1 cellular context compared by ENCODE assay signal in genomic region chr13:37473035-37473434, GRCh38.
TF ChIP-seq lines count a peak whose summit lies in the region.

No MANE protein-coding gene starts in this region.

TF ChIP-seq in WTC11, 78 proteins besides CTCF, POLR2A, EP300 and RAD21 (continued from another document):
- TF ChIP-seq PRDM15 (CRISPR knock-in tag; IDR thresholded peaks at IDR 0.05): no peak
- no peak for TF ChIP-seq SOX15 (CRISPR knock-in tag; IDR thresholded peaks at IDR 0.05)
- TF ChIP-seq, protein P1, sequence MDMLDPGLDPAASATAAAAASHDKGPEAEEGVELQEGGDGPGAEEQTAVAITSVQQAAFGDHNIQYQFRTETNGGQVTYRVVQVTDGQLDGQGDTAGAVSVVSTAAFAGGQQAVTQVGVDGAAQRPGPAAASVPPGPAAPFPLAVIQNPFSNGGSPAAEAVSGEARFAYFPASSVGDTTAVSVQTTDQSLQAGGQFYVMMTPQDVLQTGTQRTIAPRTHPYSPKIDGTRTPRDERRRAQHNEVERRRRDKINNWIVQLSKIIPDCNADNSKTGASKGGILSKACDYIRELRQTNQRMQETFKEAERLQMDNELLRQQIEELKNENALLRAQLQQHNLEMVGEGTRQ (CRISPR knock-in tag; IDR thresholded peaks at IDR 0.05): no peak
- TF ChIP-seq ELF4 (CRISPR knock-in tag; IDR thresholded peaks at IDR 0.05; ENCODE audit: low read depth): no peak
- no peak for TF ChIP-seq FOXJ3 (CRISPR knock-in tag; IDR thresholded peaks at IDR 0.05; ENCODE audit: borderline replicate concordance)
- no peak for TF ChIP-seq ARID4B (CRISPR knock-in tag; IDR thresholded peaks at IDR 0.05; ENCODE audit: borderline replicate concordance)
- TF ChIP-seq SMAD3 (CRISPR knock-in tag; IDR thresholded peaks at IDR 0.05; ENCODE audit: borderline replicate concordance): no peak
- TF ChIP-seq, protein P2, sequence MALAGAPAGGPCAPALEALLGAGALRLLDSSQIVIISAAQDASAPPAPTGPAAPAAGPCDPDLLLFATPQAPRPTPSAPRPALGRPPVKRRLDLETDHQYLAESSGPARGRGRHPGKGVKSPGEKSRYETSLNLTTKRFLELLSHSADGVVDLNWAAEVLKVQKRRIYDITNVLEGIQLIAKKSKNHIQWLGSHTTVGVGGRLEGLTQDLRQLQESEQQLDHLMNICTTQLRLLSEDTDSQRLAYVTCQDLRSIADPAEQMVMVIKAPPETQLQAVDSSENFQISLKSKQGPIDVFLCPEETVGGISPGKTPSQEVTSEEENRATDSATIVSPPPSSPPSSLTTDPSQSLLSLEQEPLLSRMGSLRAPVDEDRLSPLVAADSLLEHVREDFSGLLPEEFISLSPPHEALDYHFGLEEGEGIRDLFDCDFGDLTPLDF (CRISPR knock-in tag; IDR thresholded peaks at IDR 0.05): no peak
- TF ChIP-seq ATF3 (CRISPR knock-in tag; conservative IDR thresholded peaks at IDR 0.05): no peak
- TF ChIP-seq SP1 (CRISPR knock-in tag; conservative IDR thresholded peaks at IDR 0.05): no peak
- TF ChIP-seq, protein P3, sequence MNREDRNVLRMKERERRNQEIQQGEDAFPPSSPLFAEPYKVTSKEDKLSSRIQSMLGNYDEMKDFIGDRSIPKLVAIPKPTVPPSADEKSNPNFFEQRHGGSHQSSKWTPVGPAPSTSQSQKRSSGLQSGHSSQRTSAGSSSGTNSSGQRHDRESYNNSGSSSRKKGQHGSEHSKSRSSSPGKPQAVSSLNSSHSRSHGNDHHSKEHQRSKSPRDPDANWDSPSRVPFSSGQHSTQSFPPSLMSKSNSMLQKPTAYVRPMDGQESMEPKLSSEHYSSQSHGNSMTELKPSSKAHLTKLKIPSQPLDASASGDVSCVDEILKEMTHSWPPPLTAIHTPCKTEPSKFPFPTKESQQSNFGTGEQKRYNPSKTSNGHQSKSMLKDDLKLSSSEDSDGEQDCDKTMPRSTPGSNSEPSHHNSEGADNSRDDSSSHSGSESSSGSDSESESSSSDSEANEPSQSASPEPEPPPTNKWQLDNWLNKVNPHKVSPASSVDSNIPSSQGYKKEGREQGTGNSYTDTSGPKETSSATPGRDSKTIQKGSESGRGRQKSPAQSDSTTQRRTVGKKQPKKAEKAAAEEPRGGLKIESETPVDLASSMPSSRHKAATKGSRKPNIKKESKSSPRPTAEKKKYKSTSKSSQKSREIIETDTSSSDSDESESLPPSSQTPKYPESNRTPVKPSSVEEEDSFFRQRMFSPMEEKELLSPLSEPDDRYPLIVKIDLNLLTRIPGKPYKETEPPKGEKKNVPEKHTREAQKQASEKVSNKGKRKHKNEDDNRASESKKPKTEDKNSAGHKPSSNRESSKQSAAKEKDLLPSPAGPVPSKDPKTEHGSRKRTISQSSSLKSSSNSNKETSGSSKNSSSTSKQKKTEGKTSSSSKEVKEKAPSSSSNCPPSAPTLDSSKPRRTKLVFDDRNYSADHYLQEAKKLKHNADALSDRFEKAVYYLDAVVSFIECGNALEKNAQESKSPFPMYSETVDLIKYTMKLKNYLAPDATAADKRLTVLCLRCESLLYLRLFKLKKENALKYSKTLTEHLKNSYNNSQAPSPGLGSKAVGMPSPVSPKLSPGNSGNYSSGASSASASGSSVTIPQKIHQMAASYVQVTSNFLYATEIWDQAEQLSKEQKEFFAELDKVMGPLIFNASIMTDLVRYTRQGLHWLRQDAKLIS (CRISPR knock-in tag; IDR thresholded peaks at IDR 0.05; ENCODE audit: borderline replicate concordance): no peak
TF ChIP-seq in WTC11: peak in this region for 0.
